Comparison of ENCODE assay signal across 10 cellular contexts in the genomic region with DNA sequence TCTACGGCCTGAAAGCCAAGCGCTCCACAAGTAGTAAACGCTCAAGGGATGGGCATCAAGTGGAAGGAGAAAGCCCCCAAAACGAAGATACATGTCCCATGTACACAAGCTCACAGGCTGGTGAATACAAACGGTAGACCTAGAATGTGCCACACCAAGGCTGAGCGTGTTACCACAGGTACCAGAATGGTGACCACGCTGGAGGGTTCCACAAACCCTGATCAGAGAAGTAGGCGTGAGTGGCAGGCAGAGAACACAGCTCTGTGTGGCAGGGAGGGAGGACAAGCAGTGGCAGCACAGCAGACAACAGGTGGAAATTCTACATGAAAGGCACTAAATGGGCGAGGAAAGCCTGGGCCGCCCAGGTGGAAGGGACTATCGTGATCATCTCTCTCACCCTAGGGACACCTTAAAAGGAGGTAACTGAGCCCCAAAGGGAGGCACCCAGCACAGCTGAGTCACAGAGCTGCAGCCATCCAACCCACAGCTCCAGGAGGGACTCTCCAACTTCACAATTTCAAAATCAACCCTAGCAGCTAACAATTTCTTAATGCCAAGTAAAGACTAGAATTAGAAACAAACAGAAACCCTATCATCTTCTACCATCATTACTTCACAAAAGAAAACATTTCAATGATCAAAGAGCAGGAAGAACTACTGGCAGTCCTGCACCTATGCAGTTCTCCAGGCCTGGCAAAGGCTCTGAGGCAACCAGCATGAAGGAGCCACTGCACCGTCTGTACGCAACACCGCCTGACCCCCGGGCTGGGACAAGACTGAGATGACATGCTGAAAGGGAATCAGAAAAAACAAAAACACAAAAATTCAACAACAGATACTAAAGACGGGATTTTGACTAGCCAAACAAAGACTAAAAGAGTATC. TPM values are rescaled to one million over a fixed set of nuclear protein-coding genes. Genes with fewer than 3 reads are reported as not detected.
A peak's percentile ranks its signal among the peaks of the same experiment; 100 is the strongest.
DNase-seq lines count a peak whose midpoint lies in the region; ATAC-seq and TF ChIP-seq lines count a peak whose summit lies in the region.
"Not testable (repeated sequence)": the region's sequence is repeated elsewhere in the genome, so short reads cannot be mapped to it uniquely, and the experiment has no call there.
"Had no signal": no experiment of that assay in that cellular context is flagged by ENCODE, and none has a peak within 500 bp of the region (broad histone marks: within the 10 kb centered on the region; RNA-seq: fewer than 3 reads in every experiment).

No MANE protein-coding gene starts in this region.

- not testable (repeated sequence) for H3K9me3 ChIP-seq in CD4-positive, alpha-beta T cell (ENCODE audit: control insufficient read depth, low read length); HCT116 (ENCODE audit: control insufficient read depth in 1 of 2, insufficient read depth in 1 of 2, low read depth in 1 of 2, low read length in 2 of 2); T-helper 17 cell (ENCODE audit: control insufficient read depth, low read length, poor library complexity, severe bottlenecking)

- RAD21 ChIA-PET in HCT116 (lab: Charles Lee; ENCODE audit: low non-redundant PET in 1 of 2, low total read pairs in 2 of 2, uncharacterized antibody in 2 of 2, unreplicated experiment in 2 of 2) = not testable (repeated sequence)

- not testable (repeated sequence) for H3K36me3 ChIP-seq in HCT116 (ENCODE audit: control insufficient read depth in 1 of 2, insufficient read depth in 2 of 2, low read length in 2 of 2)

- H4K20me1 ChIP-seq in HCT116 (ENCODE audit: insufficient read depth) = not testable (repeated sequence)

- ATAC-seq in CD4-positive, alpha-beta T cell (ENCODE audit: poor library complexity) = peak; percentile 92
- not testable (repeated sequence) for ATAC-seq in HCT116
- ATAC-seq in T-helper 17 cell = peak; percentile 91
- peak; percentile 33 for ATAC-seq in activated CD8-positive, alpha-beta T cell treated with anti-CD3 and anti-CD28 coated beads, Interleukin-2, amount 10 ng/mL, durations not matched to agents 7 days and 5 days
- peak; percentile 96 for ATAC-seq in activated naive CD4-positive, alpha-beta T cell treated with anti-CD3 and anti-CD28 coated beads, Interleukin-2, amount 50 U/mL, for 72 hours
- ATAC-seq in central memory CD8-positive, alpha-beta T cell (replicated peaks; ENCODE audit: extremely low read depth, poor library complexity, severe bottlenecking) = peak; percentile 70
- peak; percentile 88 to 89 for ATAC-seq in naive thymus-derived CD8-positive, alpha-beta T cell
- peak; percentile 98 for ATAC-seq in stimulated activated naive CD8-positive, alpha-beta T cell treated with anti-CD3 and anti-CD28 coated beads, Interleukin-15, amount 100 ng/mL, for 72 hours

- not testable (repeated sequence) for H3K9me3 Mint-ChIP-seq in CD4-positive, alpha-beta T cell; activated CD8-positive, alpha-beta T cell treated with anti-CD3 and anti-CD28 coated beads, Interleukin-2, amount 10 ng/mL, durations not matched to agents 7 days and 5 days (ENCODE audit: insufficient read depth); activated naive CD4-positive, alpha-beta T cell treated with anti-CD3 and anti-CD28 coated beads, Interleukin-2, amount 50 U/mL, for 72 hours; central memory CD8-positive, alpha-beta T cell; naive thymus-derived CD8-positive, alpha-beta T cell; stimulated activated naive CD8-positive, alpha-beta T cell treated with anti-CD3 and anti-CD28 coated beads, Interleukin-15, amount 100 ng/mL, for 72 hours

- BruUV-seq in HCT116 (replicated peaks; lab: Mats Ljungman, UMichigan) = TSS peak; percentile 38

- H3K27ac Mint-ChIP-seq in CD4-positive, alpha-beta T cell; T-helper 17 cell; activated CD8-positive, alpha-beta T cell treated with anti-CD3 and anti-CD28 coated beads, Interleukin-2, amount 10 ng/mL, durations not matched to agents 7 days and 5 days; activated naive CD4-positive, alpha-beta T cell treated with anti-CD3 and anti-CD28 coated beads, Interleukin-2, amount 50 U/mL, for 72 hours; central memory CD8-positive, alpha-beta T cell (ENCODE audit: low read depth); naive thymus-derived CD8-positive, alpha-beta T cell; stimulated activated naive CD8-positive, alpha-beta T cell treated with anti-CD3 and anti-CD28 coated beads, Interleukin-15, amount 100 ng/mL, for 72 hours: not testable (repeated sequence)

- intact Hi-C loops in CD4-positive, alpha-beta T cell (cut with DNase I, micrococcal nuclease); HCT116 (cut with micrococcal nuclease): not testable (repeated sequence)

- H3K9me2 ChIP-seq in HCT116 (ENCODE audit: insufficient read depth) = not testable (repeated sequence)

- TF ChIP-seq POLR2A in HCT116 (IDR thresholded peaks at IDR 0.05; ENCODE audit: borderline replicate concordance, extremely low read depth, insufficient read depth, insufficient read length) = not testable (repeated sequence)

- POLR2A ChIA-PET in CD4-positive, alpha-beta T cell (lab: Charles Lee); HCT116 (lab: Charles Lee); activated CD8-positive, alpha-beta T cell treated with anti-CD3 and anti-CD28 coated beads, Interleukin-2, amount 10 ng/mL, durations not matched to agents 7 days and 5 days (lab: Charles Lee); naive thymus-derived CD8-positive, alpha-beta T cell (lab: Charles Lee): not testable (repeated sequence)

- H2AFZ ChIP-seq in HCT116 (ENCODE audit: low read depth, low read length, poor library complexity, severe bottlenecking) = not testable (repeated sequence)

- not testable (repeated sequence) for H3K27me3 Mint-ChIP-seq in CD4-positive, alpha-beta T cell; T-helper 17 cell; activated CD8-positive, alpha-beta T cell treated with anti-CD3 and anti-CD28 coated beads, Interleukin-2, amount 10 ng/mL, durations not matched to agents 7 days and 5 days (ENCODE audit: low read depth); central memory CD8-positive, alpha-beta T cell; naive thymus-derived CD8-positive, alpha-beta T cell; stimulated activated naive CD8-positive, alpha-beta T cell treated with anti-CD3 and anti-CD28 coated beads, Interleukin-15, amount 100 ng/mL, for 72 hours

- not testable (repeated sequence) for H3K27me3 ChIP-seq in CD4-positive, alpha-beta T cell (ENCODE audit: control insufficient read depth, insufficient read depth, low read length); HCT116 (ENCODE audit: insufficient read depth, low read length)

- not testable (repeated sequence) for H3K9ac ChIP-seq in HCT116 (ENCODE audit: low read length)

- TF ChIP-seq CTCF in CD4-positive, alpha-beta T cell (IDR thresholded peaks at IDR 0.05); HCT116 (IDR thresholded peaks at IDR 0.05 in 2 of 3, conservative IDR thresholded peaks at IDR 0.05 in 1 of 3; ENCODE audit: borderline replicate concordance in 1 of 3, insufficient read depth in 1 of 3, low read depth in 2 of 3, low read length in 2 of 3): not testable (repeated sequence)

- not testable (repeated sequence) for DNase-seq in CD4-positive, alpha-beta T cell; HCT116 (ENCODE audit: low read depth, low spot score); T-helper 17 cell; activated CD8-positive, alpha-beta T cell treated with anti-CD3 and anti-CD28 coated beads, Interleukin-2, amount 10 ng/mL, durations not matched to agents 7 days and 5 days; activated naive CD4-positive, alpha-beta T cell treated with anti-CD3 and anti-CD28 coated beads, Interleukin-2, amount 50 U/mL, for 72 hours (ENCODE audit: low spot score in 2 of 2); central memory CD8-positive, alpha-beta T cell (ENCODE audit: low spot score in 2 of 2); naive thymus-derived CD8-positive, alpha-beta T cell; stimulated activated naive CD8-positive, alpha-beta T cell treated with anti-CD3 and anti-CD28 coated beads, Interleukin-15, amount 100 ng/mL, for 72 hours

- H3K4me3 ChIP-seq in HCT116 (replicated peaks in 1 of 2; ENCODE audit: low read depth in 1 of 2, low read length in 2 of 2) = not testable (repeated sequence)

- CTCF ChIA-PET in CD4-positive, alpha-beta T cell (lab: Charles Lee); HCT116 (lab: Charles Lee); activated CD8-positive, alpha-beta T cell treated with anti-CD3 and anti-CD28 coated beads, Interleukin-2, amount 10 ng/mL, durations not matched to agents 7 days and 5 days (lab: Charles Lee): not testable (repeated sequence)

- not testable (repeated sequence) for TF ChIP-seq RAD21 in HCT116 (IDR thresholded peaks at IDR 0.05; ENCODE audit: low read depth)

- not testable (repeated sequence) for H3K4me2 ChIP-seq in HCT116 (ENCODE audit: low read length)

- not testable (repeated sequence) for H3K4me1 Mint-ChIP-seq in CD4-positive, alpha-beta T cell (ENCODE audit: low read depth); T-helper 17 cell; activated CD8-positive, alpha-beta T cell treated with anti-CD3 and anti-CD28 coated beads, Interleukin-2, amount 10 ng/mL, durations not matched to agents 7 days and 5 days (ENCODE audit: low read depth); central memory CD8-positive, alpha-beta T cell; naive thymus-derived CD8-positive, alpha-beta T cell; stimulated activated naive CD8-positive, alpha-beta T cell treated with anti-CD3 and anti-CD28 coated beads, Interleukin-15, amount 100 ng/mL, for 72 hours

- not testable (repeated sequence) for H3K36me3 Mint-ChIP-seq in CD4-positive, alpha-beta T cell (ENCODE audit: low read depth); T-helper 17 cell (ENCODE audit: low read depth); activated CD8-positive, alpha-beta T cell treated with anti-CD3 and anti-CD28 coated beads, Interleukin-2, amount 10 ng/mL, durations not matched to agents 7 days and 5 days (ENCODE audit: low read depth); activated naive CD4-positive, alpha-beta T cell treated with anti-CD3 and anti-CD28 coated beads, Interleukin-2, amount 50 U/mL, for 72 hours; central memory CD8-positive, alpha-beta T cell (ENCODE audit: insufficient read depth); naive thymus-derived CD8-positive, alpha-beta T cell

- H3K4me1 ChIP-seq in HCT116 (ENCODE audit: control insufficient read depth in 1 of 2, insufficient read depth in 2 of 2, low read length in 2 of 2) = not testable (repeated sequence)

- H3K4me3 Mint-ChIP-seq in CD4-positive, alpha-beta T cell; T-helper 17 cell; activated CD8-positive, alpha-beta T cell treated with anti-CD3 and anti-CD28 coated beads, Interleukin-2, amount 10 ng/mL, durations not matched to agents 7 days and 5 days; central memory CD8-positive, alpha-beta T cell; naive thymus-derived CD8-positive, alpha-beta T cell; stimulated activated naive CD8-positive, alpha-beta T cell treated with anti-CD3 and anti-CD28 coated beads, Interleukin-15, amount 100 ng/mL, for 72 hours: not testable (repeated sequence)

- not testable (repeated sequence) for H3K79me2 ChIP-seq in HCT116 (ENCODE audit: insufficient read depth, low read length)

- not testable (repeated sequence) for H3K27ac ChIP-seq in CD4-positive, alpha-beta T cell (ENCODE audit: low read depth, low read length); HCT116 (ENCODE audit: low read depth, low read length)

RNA-seq across cellular contexts. Expression of a gene that starts 32.7 kb away (rescaled TPM):
- 1 to 10 TPM; 3.9 to 4.3 TPM for total RNA-seq in CD4-positive, alpha-beta T cell
- total RNA-seq in HCT116 (2021; ENCODE audit: unreplicated experiment) (3.1 TPM), T-helper 17 cell (1 to 10 TPM; 2.0 to 3.4 TPM)
- 3.7 and 4.4 TPM in 2 replicates for polyA plus RNA-seq in HCT116 (2012)
- total RNA-seq in activated CD8-positive, alpha-beta T cell treated with anti-CD3 and anti-CD28 coated beads, Interleukin-2, amount 10 ng/mL, durations not matched to agents 7 days and 5 days = 1 to 10 TPM; 1.1 to 2.4 TPM
- total RNA-seq in activated naive CD4-positive, alpha-beta T cell treated with anti-CD3 and anti-CD28 coated beads, Interleukin-2, amount 50 U/mL, for 72 hours = 1 to 10 TPM in 1 of 2 donors, under 1 TPM in 1; 0.93 to 3.2 TPM
- total RNA-seq in naive thymus-derived CD8-positive, alpha-beta T cell = 1 to 10 TPM; 5.4 to 5.6 TPM
- polyA plus RNA-seq in naive thymus-derived CD8-positive, alpha-beta T cell = 1 to 10 TPM; 1.0 to 1.5 (median 1.1) TPM

RNA-seq across cellular contexts. Expression of a gene that starts 51.4 kb away (rescaled TPM):
- under 1 TPM in 1 of 2 experiments, not detected in 1; 0.14 TPM for total RNA-seq in CD4-positive, alpha-beta T cell
- total RNA-seq in HCT116 (2021; ENCODE audit: unreplicated experiment) = 0.15 TPM
- polyA plus RNA-seq in HCT116 (2012) = 0.03 and 0.06 TPM in 2 replicates
- total RNA-seq in T-helper 17 cell = 1 to 10 TPM in 1 of 2 donors, under 1 TPM in 1; 0.34 to 1.2 TPM
- total RNA-seq in activated CD8-positive, alpha-beta T cell treated with anti-CD3 and anti-CD28 coated beads, Interleukin-2, amount 10 ng/mL, durations not matched to agents 7 days and 5 days = under 1 TPM; 0.08 to 0.34 TPM
- total RNA-seq in activated naive CD4-positive, alpha-beta T cell treated with anti-CD3 and anti-CD28 coated beads, Interleukin-2, amount 50 U/mL, for 72 hours = under 1 TPM; 0.25 to 0.33 TPM
- total RNA-seq in naive thymus-derived CD8-positive, alpha-beta T cell = 1 to 10 TPM; 3.2 to 3.5 TPM
- polyA plus RNA-seq in naive thymus-derived CD8-positive, alpha-beta T cell = under 1 TPM in 2 of 3 donors, not detected in 1; 0.39 to 0.55 TPM
- total RNA-seq: Daoy had no signal
- polyA plus RNA-seq: GM23248 had no signal
